8 cellular contexts compared by ENCODE assay signal in genomic region chr16:71358464-71359031, GRCh38. TPM values are rescaled to one million over a fixed set of nuclear protein-coding genes. Genes with fewer than 3 reads are reported as not detected.
A peak's percentile ranks its signal among the peaks of the same experiment; 100 is the strongest.
DNase-seq lines count a peak whose midpoint lies in the region; ATAC-seq, FAIRE-seq and TF ChIP-seq lines count a peak whose summit lies in the region.

Gene CALB2, plus strand, starts transcription at chr16:71358723. Its CDS starts 70 bp downstream, at chr16:71358793.

- H3K4me3 ChIP-seq in heart right ventricle: peak within 1 kb of the TSS in 8 of 10 donors; percentile 10 to 35 (median 28)
- peak within 1 kb of the TSS; percentile 13 to 16 for H3K4me3 ChIP-seq in prostate gland

- H3K4me1 Mint-ChIP-seq in activated naive CD8-positive, alpha-beta T cell treated with anti-CD3 and anti-CD28 coated beads for 36 hours: peaks cover 3% of the 10 kb centered on the region

- peak within 1 kb of the TSS; percentile 42 for H3K4me3 Mint-ChIP-seq in activated naive CD8-positive, alpha-beta T cell treated with anti-CD3 and anti-CD28 coated beads for 36 hours

- H3K4me1 ChIP-seq in heart right ventricle: peaks cover 0 to 14% (median 8%) of the 10 kb centered on the region in 9 donors
- H3K4me1 ChIP-seq in prostate gland (replicated peaks): no peaks in the 10 kb centered on the region

- H3K36me3 ChIP-seq in heart right ventricle (no peaks in the 10 kb centered on the region), prostate gland (no peaks in the 10 kb centered on the region)

- intact Hi-C loops in heart right ventricle (cut with DNase I) (no loop called here), prostate gland (cut with DNase I) (no loop called here)

- H3K9me3 Mint-ChIP-seq in activated naive CD8-positive, alpha-beta T cell treated with anti-CD3 and anti-CD28 coated beads for 36 hours: no peaks in the 10 kb centered on the region

- DNase-seq in COR-L47 (lab: John Stamatoyannopoulos, UW): peak; percentile 25
- DNase-seq in HT-29 (ENCODE audit: low spot score): peak; percentile 81
- peak; percentile 39 for DNase-seq in SK-N-DZ (ENCODE audit: low spot score)
- DNase-seq in activated naive CD8-positive, alpha-beta T cell treated with anti-CD3 and anti-CD28 coated beads for 36 hours: peak; percentile 78
- peak; percentile 35 to 70 for DNase-seq in heart right ventricle
- DNase-seq in prostate gland (ENCODE audit: low spot score): peak; percentile 40
- peak; percentile 87 for DNase-seq in urothelium cell line (ENCODE audit: low spot score)

- no peak within 1 kb of the TSS for H3K27ac Mint-ChIP-seq in activated naive CD8-positive, alpha-beta T cell treated with anti-CD3 and anti-CD28 coated beads for 36 hours

- TF ChIP-seq POLR2A in prostate gland (IDR thresholded peaks at IDR 0.05): no peak

- peak; percentile 83 to 98 (median 95) for TF ChIP-seq CTCF in heart right ventricle (IDR thresholded peaks at IDR 0.05)
- TF ChIP-seq CTCF in prostate gland (IDR thresholded peaks at IDR 0.05): peak; percentile 82 to 95 (median 88)

- peaks cover 42% of the 10 kb centered on the region for H3K27me3 Mint-ChIP-seq in activated naive CD8-positive, alpha-beta T cell treated with anti-CD3 and anti-CD28 coated beads for 36 hours

- FAIRE-seq in urothelium cell line (lab: Jason Lieb, UNC): no peak

- H3K36me3 Mint-ChIP-seq in activated naive CD8-positive, alpha-beta T cell treated with anti-CD3 and anti-CD28 coated beads for 36 hours: no peaks in the 10 kb centered on the region

- H3K27ac ChIP-seq in heart right ventricle: no peak within 1 kb of the TSS
- no peak within 1 kb of the TSS for H3K27ac ChIP-seq in prostate gland

- H3K27me3 ChIP-seq in heart right ventricle: peaks cover 6 to 67% (median 32%) of the 10 kb centered on the region in 7 donors
- H3K27me3 ChIP-seq in prostate gland (replicated peaks; ENCODE audit: insufficient read depth): no peaks in the 10 kb centered on the region

- WGBS in heart right ventricle, 2 donors: 1 to 2% methylated on average over 55 of the region's 55 CpGs
- WGBS in prostate gland: 2% methylated on average over 49 of the region's 55 CpGs

- peak; percentile 90 for ATAC-seq in GM19455 (IDR thresholded peaks at IDR 0.05; ENCODE audit: unreplicated experiment)
- peak; percentile 75 to 93 (median 84) for ATAC-seq in heart right ventricle

- H3K9me3 ChIP-seq in heart right ventricle: no peaks in the 10 kb centered on the region
- H3K9me3 ChIP-seq in prostate gland: no peaks in the 10 kb centered on the region

RNA-seq across cellular contexts. Expression of gene CALB2, which starts in this region (rescaled TPM):
- total RNA-seq in HT-29 (2014; rRNA removed; shearing (Covaris generic)): 62.7 and 68.8 TPM in 2 replicates
- polyA plus RNA-seq in SK-N-DZ (2014; cell fraction: cytosol; rRNA removed): not detected in 2 replicates
- polyA plus RNA-seq in SK-N-DZ (2014; cell fraction: nucleus; rRNA removed): not detected in 2 replicates
- not detected for total RNA-seq in activated naive CD8-positive, alpha-beta T cell treated with anti-CD3 and anti-CD28 coated beads for 36 hours
- total RNA-seq in heart right ventricle (1 to 10 TPM in 5 of 10 donors, under 1 TPM in 2, not detected in 3; 0.16 to 3.7 (median 1.2) TPM), prostate gland (1 to 10 TPM; 2.4 to 6.9 TPM)
- 1 to 10 TPM in 1 of 2 donors, under 1 TPM in 1; 0.66 to 1.3 TPM for polyA plus RNA-seq in heart right ventricle

Comparison
In these comparisons a context has a peak if more than half of its experiments do, and no peak if none do; other contexts are left out.
1. Peak in DNase-seq in activated naive CD8-positive, alpha-beta T cell treated with anti-CD3 and anti-CD28 coated beads for 36 hours; RNA of the gene not detected or under 1 TPM.
2. DNase-seq: peak in every context shown above with its lines; median percentile 87 in urothelium cell line; 81 in HT-29; 78 in activated naive CD8-positive, alpha-beta T cell treated with anti-CD3 and anti-CD28 coated beads for 36 hours; 52 in heart right ventricle; 40 in prostate gland; 39 in SK-N-DZ; 25 in COR-L47.